In genomic region chr9:93136011-93136440, GRCh38 we compare ENCODE assay signal across 12 cellular contexts. TPM values are rescaled to one million over a fixed set of nuclear protein-coding genes. Genes with fewer than 3 reads are reported as not detected.
DNase-seq lines count a peak whose midpoint lies in the region; ATAC-seq and TF ChIP-seq lines count a peak whose summit lies in the region.
"Had no signal": no experiment of that assay in that cellular context is flagged by ENCODE, and none has a peak within 500 bp of the region (broad histone marks: within the 10 kb centered on the region; RNA-seq: fewer than 3 reads in every experiment).

No MANE protein-coding gene starts in this region.

- H3K27ac ChIP-seq in left ventricle myocardium inferior (replicated peaks) (peak overlapping the region; percentile 6), right atrium auricular region (no peak overlapping the region), lower lobe of right lung (no peak overlapping the region), vagina (peak overlapping the region; percentile 99), MM.1S (ENCODE audit: low read length) (no peak overlapping the region)

- peaks cover 15% of the 10 kb centered on the region for H3K36me3 Mint-ChIP-seq in activated T-helper 1 cell treated with anti-CD3 and anti-CD28 coated beads, Interleukin-12 subunit alpha, Interleukin-12 subunit beta, Interleukin-2, Interleukin-4 antibody, amounts not matched to agents 30 ng/mL and 10 ng/mL and 1 ng/mL, durations not matched to agents 14 hours and 24 hours and 36 hours (ENCODE audit: low read depth)

- H3K27me3 ChIP-seq in left ventricle myocardium inferior (ENCODE audit: low read depth): no peaks in the 10 kb centered on the region
- H3K27me3 ChIP-seq in right atrium auricular region: no peaks in the 10 kb centered on the region
- no peaks in the 10 kb centered on the region for H3K27me3 ChIP-seq in lower lobe of right lung (ENCODE audit: low read depth)
- H3K27me3 ChIP-seq in vagina: no peaks in the 10 kb centered on the region
- H3K27me3 ChIP-seq in MM.1S (replicated peaks; ENCODE audit: insufficient read depth, low read length): no peaks in the 10 kb centered on the region
- H3K27me3 ChIP-seq: tibial nerve had no signal

- peak overlapping the region; percentile 18 for H3K27ac Mint-ChIP-seq in activated T-helper 1 cell treated with anti-CD3 and anti-CD28 coated beads, Interleukin-12 subunit alpha, Interleukin-12 subunit beta, Interleukin-2, Interleukin-4 antibody, amounts not matched to agents 30 ng/mL and 10 ng/mL and 1 ng/mL, durations not matched to agents 14 hours and 24 hours and 36 hours

- peaks cover 28% of the 10 kb centered on the region for H3K79me2 ChIP-seq in MM.1S (ENCODE audit: low read length)

- H3K4me2 ChIP-seq in MM.1S (ENCODE audit: low read depth, low read length): no peak overlapping the region

- TF ChIP-seq POLR2A in vagina (IDR thresholded peaks at IDR 0.05): no peak

- H3K9me3 Mint-ChIP-seq in activated T-helper 1 cell treated with anti-CD3 and anti-CD28 coated beads, Interleukin-12 subunit alpha, Interleukin-12 subunit beta, Interleukin-2, Interleukin-4 antibody, amounts not matched to agents 30 ng/mL and 10 ng/mL and 1 ng/mL, durations not matched to agents 14 hours and 24 hours and 36 hours: peaks cover 4% of the 10 kb centered on the region

- H3F3A ChIP-seq in MM.1S (ENCODE audit: insufficient read depth, low read length): no peaks in the 10 kb centered on the region; the same call in 1 of the 2 replicates

- H3K9me3 ChIP-seq in left ventricle myocardium inferior (replicated peaks) (peaks cover 4% of the 10 kb centered on the region), right atrium auricular region (no peaks in the 10 kb centered on the region), lower lobe of right lung (no peaks in the 10 kb centered on the region), vagina (no peaks in the 10 kb centered on the region), MM.1S (replicated peaks; ENCODE audit: insufficient read depth, low read length) (no peaks in the 10 kb centered on the region)

- no peak for ATAC-seq in lower lobe of right lung

- H3K4me1 Mint-ChIP-seq in activated T-helper 1 cell treated with anti-CD3 and anti-CD28 coated beads, Interleukin-12 subunit alpha, Interleukin-12 subunit beta, Interleukin-2, Interleukin-4 antibody, amounts not matched to agents 30 ng/mL and 10 ng/mL and 1 ng/mL, durations not matched to agents 14 hours and 24 hours and 36 hours (ENCODE audit: low read depth): peaks cover 48% of the 10 kb centered on the region

- DNase-seq in left ventricle myocardium inferior: no peak
- no peak for DNase-seq in right atrium auricular region (ENCODE audit: low spot score)
- DNase-seq in activated T-helper 1 cell treated with anti-CD3 and anti-CD28 coated beads, Interleukin-12 subunit alpha, Interleukin-12 subunit beta, Interleukin-2, Interleukin-4 antibody, amounts not matched to agents 30 ng/mL and 10 ng/mL and 1 ng/mL, durations not matched to agents 14 hours and 24 hours and 36 hours (ENCODE audit: low spot score): no peak
- DNase-seq in lower lobe of right lung: no peak
- no peak for DNase-seq in vagina (ENCODE audit: extremely low spot score in 2 of 2)
- DNase-seq in MM.1S: no peak
- no peak for DNase-seq in KG1 (lab: John Stamatoyannopoulos, UW)
- no peak for DNase-seq in NCI-H1930 (lab: John Stamatoyannopoulos, UW)
- DNase-seq: activated CD4-positive, CD25-positive, alpha-beta regulatory T cell treated with anti-CD3 and anti-CD28 coated beads, Interleukin-2, amount 50 U/mL, for 72 hours; DND-41; NCI-H446 treated with DMSO at 0.1 percent for 48 hours had no signal

- H2AFZ ChIP-seq in MM.1S (ENCODE audit: low read length): no peak overlapping the region

- H3K4me3 Mint-ChIP-seq in activated T-helper 1 cell treated with anti-CD3 and anti-CD28 coated beads, Interleukin-12 subunit alpha, Interleukin-12 subunit beta, Interleukin-2, Interleukin-4 antibody, amounts not matched to agents 30 ng/mL and 10 ng/mL and 1 ng/mL, durations not matched to agents 14 hours and 24 hours and 36 hours: peak overlapping the region; percentile 22

- H3K4me1 ChIP-seq in left ventricle myocardium inferior (peaks cover 45% of the 10 kb centered on the region), right atrium auricular region (peaks cover 0 to 40% of the 10 kb centered on the region in 2 donors), lower lobe of right lung (peaks cover 43% of the 10 kb centered on the region), vagina (peaks cover 59% of the 10 kb centered on the region), MM.1S (ENCODE audit: low read length) (peaks cover 4% of the 10 kb centered on the region; the same call in 1 of the 2 replicates)

- no peaks in the 10 kb centered on the region for H3K9me2 ChIP-seq in MM.1S (replicated peaks; ENCODE audit: insufficient read depth, low read length)

- intact Hi-C loops in left ventricle myocardium inferior (cut with micrococcal nuclease) (no loop called here), lower lobe of right lung (cut with DNase I) (no loop called here), vagina (cut with DNase I) (no loop called here)
- intact Hi-C loops in activated T-helper 1 cell treated with anti-CD3 and anti-CD28 coated beads, Interleukin-12 subunit alpha, Interleukin-12 subunit beta, Interleukin-2, Interleukin-4 antibody, amounts not matched to agents 30 ng/mL and 10 ng/mL and 1 ng/mL, durations not matched to agents 14 hours and 24 hours and 36 hours (cut with micrococcal nuclease): loop anchor here (10.0 kb wide), 1 partner anchor 371 kb away; the partner anchor contains the start of gene BICD2

- no peaks in the 10 kb centered on the region for H3K36me3 ChIP-seq in left ventricle myocardium inferior
- H3K36me3 ChIP-seq in right atrium auricular region: no peaks in the 10 kb centered on the region
- no peaks in the 10 kb centered on the region for H3K36me3 ChIP-seq in lower lobe of right lung
- H3K36me3 ChIP-seq in vagina: no peaks in the 10 kb centered on the region
- H3K36me3 ChIP-seq in MM.1S (replicated peaks; ENCODE audit: insufficient read depth, low read length): no peaks in the 10 kb centered on the region
- H3K36me3 ChIP-seq: tibial nerve had no signal

- no peak for TF ChIP-seq CTCF in left ventricle myocardium inferior (IDR thresholded peaks at IDR 0.05; ENCODE audit: borderline replicate concordance)
- no peak for TF ChIP-seq CTCF in right atrium auricular region (IDR thresholded peaks at IDR 0.05)
- no peak for TF ChIP-seq CTCF in lower lobe of right lung (IDR thresholded peaks at IDR 0.05)
- TF ChIP-seq CTCF in vagina (IDR thresholded peaks at IDR 0.05): no peak
- no peak for TF ChIP-seq CTCF in MM.1S (IDR thresholded peaks at IDR 0.05; ENCODE audit: low read length)

- no peak overlapping the region for H3K9ac ChIP-seq in MM.1S (ENCODE audit: low read length)

- no peaks in the 10 kb centered on the region for H4K20me1 ChIP-seq in MM.1S (ENCODE audit: insufficient read depth, low read length)

- peak overlapping the region; percentile 27 for H3K4me3 ChIP-seq in left ventricle myocardium inferior
- H3K4me3 ChIP-seq in right atrium auricular region: no peak overlapping the region
- H3K4me3 ChIP-seq in lower lobe of right lung: peak overlapping the region; percentile 8
- peak overlapping the region in 1 of 2 donors; percentile 18 for H3K4me3 ChIP-seq in vagina
- no peak overlapping the region for H3K4me3 ChIP-seq in MM.1S (ENCODE audit: low read length)

- H3K27me3 Mint-ChIP-seq in activated T-helper 1 cell treated with anti-CD3 and anti-CD28 coated beads, Interleukin-12 subunit alpha, Interleukin-12 subunit beta, Interleukin-2, Interleukin-4 antibody, amounts not matched to agents 30 ng/mL and 10 ng/mL and 1 ng/mL, durations not matched to agents 14 hours and 24 hours and 36 hours (ENCODE audit: insufficient read depth): peaks cover 2% of the 10 kb centered on the region

RNA-seq across cellular contexts. Expression of gene NINJ1, which starts 2.0 kb away (rescaled TPM):
- 53.7 TPM for total RNA-seq in left ventricle myocardium inferior
- 10 to 100 TPM; 65.5 to 89.4 TPM for total RNA-seq in right atrium auricular region
- 94.2 and 95.3 TPM in 2 replicates for total RNA-seq in activated T-helper 1 cell treated with anti-CD3 and anti-CD28 coated beads, Interleukin-12 subunit alpha, Interleukin-12 subunit beta, Interleukin-2, Interleukin-4 antibody, amounts not matched to agents 30 ng/mL and 10 ng/mL and 1 ng/mL, durations not matched to agents 14 hours and 24 hours and 36 hours
- total RNA-seq in lower lobe of right lung: 46.6 TPM
- total RNA-seq in vagina: 78.6 TPM

RNA-seq across cellular contexts. Expression of gene CARD19, which starts 40.0 kb away (rescaled TPM):
- 35.8 TPM for total RNA-seq in left ventricle myocardium inferior
- 10 to 100 TPM; 21.2 to 46.8 TPM for total RNA-seq in right atrium auricular region
- total RNA-seq in activated T-helper 1 cell treated with anti-CD3 and anti-CD28 coated beads, Interleukin-12 subunit alpha, Interleukin-12 subunit beta, Interleukin-2, Interleukin-4 antibody, amounts not matched to agents 30 ng/mL and 10 ng/mL and 1 ng/mL, durations not matched to agents 14 hours and 24 hours and 36 hours: 40.5 and 41.7 TPM in 2 replicates
- total RNA-seq in lower lobe of right lung: 25.6 TPM
- total RNA-seq in vagina: 63.3 TPM

RNA-seq across cellular contexts. Expression of gene WNK2, which starts 47.9 kb away (rescaled TPM):
- total RNA-seq in left ventricle myocardium inferior (218 TPM), right atrium auricular region (100 to 1,000 TPM in 1 of 2 donors, 10 to 100 TPM in 1; 61.4 to 132 TPM), lower lobe of right lung (7.7 TPM), vagina (24.8 TPM)
- 2.2 and 3.0 TPM in 2 replicates for total RNA-seq in activated T-helper 1 cell treated with anti-CD3 and anti-CD28 coated beads, Interleukin-12 subunit alpha, Interleukin-12 subunit beta, Interleukin-2, Interleukin-4 antibody, amounts not matched to agents 30 ng/mL and 10 ng/mL and 1 ng/mL, durations not matched to agents 14 hours and 24 hours and 36 hours

Comparison
In these comparisons a context has a peak if more than half of its experiments do, and no peak if none do; other contexts are left out.
1. H3K27ac ChIP-seq: peak in left ventricle myocardium inferior (single experiment) and vagina (single experiment); none in right atrium auricular region (0 of 2), lower lobe of right lung (single experiment) and MM.1S (single experiment).
2. H3K4me3 ChIP-seq: peak in left ventricle myocardium inferior (single experiment) and lower lobe of right lung (single experiment); none in right atrium auricular region (0 of 2) and MM.1S (single experiment).